ENCODE assay signal across 1 cellular context in the genomic region with DNA sequence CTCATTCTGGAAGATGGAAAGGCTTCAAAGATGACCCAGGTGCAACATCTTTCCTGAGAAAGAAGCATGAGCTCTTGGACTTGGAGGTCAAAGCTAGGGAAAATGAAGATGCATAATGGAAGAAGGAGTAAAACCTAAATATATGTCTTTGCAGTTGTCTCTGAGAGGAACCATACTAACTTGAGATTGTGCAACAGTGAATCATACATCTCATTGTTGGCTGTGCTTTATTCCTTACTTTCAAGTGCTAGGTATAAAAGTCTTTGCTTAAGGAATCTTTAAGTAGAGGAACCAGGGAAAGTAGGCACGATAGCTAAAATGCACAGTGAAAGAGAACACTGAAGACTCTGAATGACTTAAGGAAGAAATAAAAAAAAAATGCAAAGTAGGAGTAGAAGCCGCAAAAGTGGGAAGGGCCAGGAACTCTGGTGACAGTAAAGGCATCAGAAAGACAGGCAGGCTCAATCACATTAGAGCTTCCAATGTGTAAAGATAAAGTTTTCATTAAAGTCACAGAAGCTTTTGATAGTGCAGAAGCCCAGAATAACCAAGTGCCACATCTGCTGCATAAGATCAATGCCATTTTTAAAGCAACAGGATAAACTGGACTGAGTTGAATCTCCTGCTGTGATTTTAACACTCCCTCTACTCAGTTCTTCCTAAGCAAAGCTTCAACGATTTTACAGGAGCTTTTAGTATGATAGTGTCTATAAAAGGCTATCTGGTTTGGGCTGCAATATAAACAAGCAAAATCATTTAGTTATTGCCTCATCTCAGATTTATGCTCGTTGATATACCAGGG.
A peak's percentile ranks its signal among the peaks of the same experiment; 100 is the strongest.
TF ChIP-seq lines count a peak whose summit lies in the region.

No MANE protein-coding gene starts in this region.

TF ChIP-seq in HEK293, 187 proteins besides CTCF, POLR2A, EP300 and RAD21 (continued from another document and continues in another):
- no peak for TF ChIP-seq EGR2 (tag by site-specific recombination; IDR thresholded peaks at IDR 0.05; ENCODE audit: low read depth)
- no peak for TF ChIP-seq ZNF529 (tag by site-specific recombination; IDR thresholded peaks at IDR 0.05; ENCODE audit: insufficient replicate concordance)
- no peak for TF ChIP-seq HOXC10 (CRISPR knock-in tag; IDR thresholded peaks at IDR 0.05)
- TF ChIP-seq ZNF585B (tag by site-specific recombination; IDR thresholded peaks at IDR 0.05) = no peak
- TF ChIP-seq, protein P1, sequence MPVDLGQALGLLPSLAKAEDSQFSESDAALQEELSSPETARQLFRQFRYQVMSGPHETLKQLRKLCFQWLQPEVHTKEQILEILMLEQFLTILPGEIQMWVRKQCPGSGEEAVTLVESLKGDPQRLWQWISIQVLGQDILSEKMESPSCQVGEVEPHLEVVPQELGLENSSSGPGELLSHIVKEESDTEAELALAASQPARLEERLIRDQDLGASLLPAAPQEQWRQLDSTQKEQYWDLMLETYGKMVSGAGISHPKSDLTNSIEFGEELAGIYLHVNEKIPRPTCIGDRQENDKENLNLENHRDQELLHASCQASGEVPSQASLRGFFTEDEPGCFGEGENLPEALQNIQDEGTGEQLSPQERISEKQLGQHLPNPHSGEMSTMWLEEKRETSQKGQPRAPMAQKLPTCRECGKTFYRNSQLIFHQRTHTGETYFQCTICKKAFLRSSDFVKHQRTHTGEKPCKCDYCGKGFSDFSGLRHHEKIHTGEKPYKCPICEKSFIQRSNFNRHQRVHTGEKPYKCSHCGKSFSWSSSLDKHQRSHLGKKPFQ (tag by site-specific recombination; IDR thresholded peaks at IDR 0.05) = 0 out of 2 replicates have a peak, but pooled peaks have one; percentile 11
- TF ChIP-seq ZFHX2 (tag by site-specific recombination; conservative IDR thresholded peaks at IDR 0.05) = no peak
- 0 out of 2 replicates have a peak, but pooled peaks have one; percentile 10 for TF ChIP-seq PRDM1 (tag by site-specific recombination; IDR thresholded peaks at IDR 0.05)
- TF ChIP-seq PBX3 (CRISPR knock-in tag; IDR thresholded peaks at IDR 0.05) = no peak
- no peak for TF ChIP-seq ZNF248 (tag by site-specific recombination; IDR thresholded peaks at IDR 0.05)
- TF ChIP-seq ZNF292 (tag by site-specific recombination; IDR thresholded peaks at IDR 0.05; ENCODE audit: borderline replicate concordance, low read depth) = no peak
- TF ChIP-seq TCF7L2 (IDR thresholded peaks at IDR 0.05; ENCODE audit: borderline replicate concordance, low read depth, low read length) = peak; percentile 20; the same call in 1 of the 2 replicates
- TF ChIP-seq ZNF670 (tag by site-specific recombination; IDR thresholded peaks at IDR 0.05; ENCODE audit: low read depth) = no peak
- TF ChIP-seq ZNF629 (tag by site-specific recombination; IDR thresholded peaks at IDR 0.05) = no peak; the same call in 1 of the 2 replicates
- TF ChIP-seq, protein P2, sequence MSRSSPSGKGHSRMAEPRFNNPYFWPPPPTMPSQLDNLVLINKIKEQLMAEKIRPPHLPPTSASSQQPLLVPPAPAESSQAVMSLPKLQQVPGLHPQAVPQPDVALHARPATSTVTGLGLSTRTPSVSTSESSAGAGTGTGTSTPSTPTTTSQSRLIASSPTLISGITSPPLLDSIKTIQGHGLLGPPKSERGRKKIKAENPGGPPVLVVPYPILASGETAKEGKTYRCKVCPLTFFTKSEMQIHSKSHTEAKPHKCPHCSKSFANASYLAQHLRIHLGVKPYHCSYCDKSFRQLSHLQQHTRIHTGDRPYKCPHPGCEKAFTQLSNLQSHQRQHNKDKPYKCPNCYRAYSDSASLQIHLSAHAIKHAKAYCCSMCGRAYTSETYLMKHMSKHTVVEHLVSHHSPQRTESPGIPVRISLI (tag by site-specific recombination; IDR thresholded peaks at IDR 0.05) = no peak
- TF ChIP-seq ZNF391 (tag by site-specific recombination; IDR thresholded peaks at IDR 0.05; ENCODE audit: borderline replicate concordance, low read depth) = no peak
- TF ChIP-seq WT1 (tag by site-specific recombination; IDR thresholded peaks at IDR 0.05) = peak; percentile 92
- no peak for TF ChIP-seq ZNF610 (tag by site-specific recombination; IDR thresholded peaks at IDR 0.05; ENCODE audit: borderline replicate concordance)
- TF ChIP-seq ZNF202 (tag by site-specific recombination; IDR thresholded peaks at IDR 0.05; ENCODE audit: borderline replicate concordance) = no peak
- TF ChIP-seq FEZF1 (tag by site-specific recombination; IDR thresholded peaks at IDR 0.05) = peak; percentile 94
- TF ChIP-seq ZNF433 (tag by site-specific recombination; IDR thresholded peaks at IDR 0.05; ENCODE audit: low read depth) = no peak
- TF ChIP-seq, protein P3, sequence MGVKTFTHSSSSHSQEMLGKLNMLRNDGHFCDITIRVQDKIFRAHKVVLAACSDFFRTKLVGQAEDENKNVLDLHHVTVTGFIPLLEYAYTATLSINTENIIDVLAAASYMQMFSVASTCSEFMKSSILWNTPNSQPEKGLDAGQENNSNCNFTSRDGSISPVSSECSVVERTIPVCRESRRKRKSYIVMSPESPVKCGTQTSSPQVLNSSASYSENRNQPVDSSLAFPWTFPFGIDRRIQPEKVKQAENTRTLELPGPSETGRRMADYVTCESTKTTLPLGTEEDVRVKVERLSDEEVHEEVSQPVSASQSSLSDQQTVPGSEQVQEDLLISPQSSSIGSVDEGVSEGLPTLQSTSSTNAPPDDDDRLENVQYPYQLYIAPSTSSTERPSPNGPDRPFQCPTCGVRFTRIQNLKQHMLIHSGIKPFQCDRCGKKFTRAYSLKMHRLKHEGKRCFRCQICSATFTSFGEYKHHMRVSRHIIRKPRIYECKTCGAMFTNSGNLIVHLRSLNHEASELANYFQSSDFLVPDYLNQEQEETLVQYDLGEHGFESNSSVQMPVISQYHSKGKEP (tag by site-specific recombination; IDR thresholded peaks at IDR 0.05) = peak; percentile 90
- no peak for TF ChIP-seq ZNF513 (tag by site-specific recombination; IDR thresholded peaks at IDR 0.05)
- no peak for TF ChIP-seq ZNF426 (tag by site-specific recombination; IDR thresholded peaks at IDR 0.05)
- peak; percentile 67 for TF ChIP-seq ZNF596 (tag by site-specific recombination; IDR thresholded peaks at IDR 0.05)
- peak; percentile 91 for TF ChIP-seq ZNF843 (tag by site-specific recombination; IDR thresholded peaks at IDR 0.05)
- no peak for TF ChIP-seq ZNF600 (tag by site-specific recombination; IDR thresholded peaks at IDR 0.05)
- TF ChIP-seq, protein P4, sequence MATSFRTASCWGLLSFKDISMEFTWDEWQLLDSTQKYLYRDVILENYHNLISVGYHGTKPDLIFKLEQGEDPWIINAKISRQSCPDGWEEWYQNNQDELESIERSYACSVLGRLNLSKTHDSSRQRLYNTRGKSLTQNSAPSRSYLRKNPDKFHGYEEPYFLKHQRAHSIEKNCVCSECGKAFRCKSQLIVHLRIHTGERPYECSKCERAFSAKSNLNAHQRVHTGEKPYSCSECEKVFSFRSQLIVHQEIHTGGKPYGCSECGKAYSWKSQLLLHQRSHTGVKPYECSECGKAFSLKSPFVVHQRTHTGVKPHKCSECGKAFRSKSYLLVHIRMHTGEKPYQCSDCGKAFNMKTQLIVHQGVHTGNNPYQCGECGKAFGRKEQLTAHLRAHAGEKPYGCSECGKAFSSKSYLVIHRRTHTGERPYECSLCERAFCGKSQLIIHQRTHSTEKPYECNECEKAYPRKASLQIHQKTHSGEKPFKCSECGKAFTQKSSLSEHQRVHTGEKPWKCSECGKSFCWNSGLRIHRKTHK (tag by site-specific recombination; IDR thresholded peaks at IDR 0.05) = no peak
- no peak for TF ChIP-seq KLF1 (tag by site-specific recombination; IDR thresholded peaks at IDR 0.05)
- TF ChIP-seq ZNF140 (tag by site-specific recombination; IDR thresholded peaks at IDR 0.05) = no peak
- no peak for TF ChIP-seq ZNF701 (tag by site-specific recombination; IDR thresholded peaks at IDR 0.05)
- TF ChIP-seq ZXDB (tag by site-specific recombination; IDR thresholded peaks at IDR 0.05) = peak; percentile 77
- TF ChIP-seq TRIM28 (IDR thresholded peaks at IDR 0.05; ENCODE audit: borderline replicate concordance, low read length) = peak; percentile 57; the same call in 1 of the 2 replicates
- TF ChIP-seq GLI4 (tag by site-specific recombination; IDR thresholded peaks at IDR 0.05) = no peak
- 0 out of 2 replicates have a peak, but pooled peaks have one; percentile 63 for TF ChIP-seq ZNF24 (tag by site-specific recombination; IDR thresholded peaks at IDR 0.05)
- no peak for TF ChIP-seq ZBTB49 (tag by site-specific recombination; IDR thresholded peaks at IDR 0.05; ENCODE audit: low read depth)
- TF ChIP-seq ZNF837 (tag by site-specific recombination; IDR thresholded peaks at IDR 0.05) = no peak
- no peak for TF ChIP-seq ZNF169 (tag by site-specific recombination; IDR thresholded peaks at IDR 0.05)
- TF ChIP-seq ZNF341 (tag by site-specific recombination; IDR thresholded peaks at IDR 0.05; ENCODE audit: low read depth) = no peak
- no peak for TF ChIP-seq ZNF19 (tag by site-specific recombination; IDR thresholded peaks at IDR 0.05; ENCODE audit: low read depth)
- peak; percentile 85 for TF ChIP-seq OSR2 (tag by site-specific recombination; IDR thresholded peaks at IDR 0.05)
- TF ChIP-seq, protein P5, sequence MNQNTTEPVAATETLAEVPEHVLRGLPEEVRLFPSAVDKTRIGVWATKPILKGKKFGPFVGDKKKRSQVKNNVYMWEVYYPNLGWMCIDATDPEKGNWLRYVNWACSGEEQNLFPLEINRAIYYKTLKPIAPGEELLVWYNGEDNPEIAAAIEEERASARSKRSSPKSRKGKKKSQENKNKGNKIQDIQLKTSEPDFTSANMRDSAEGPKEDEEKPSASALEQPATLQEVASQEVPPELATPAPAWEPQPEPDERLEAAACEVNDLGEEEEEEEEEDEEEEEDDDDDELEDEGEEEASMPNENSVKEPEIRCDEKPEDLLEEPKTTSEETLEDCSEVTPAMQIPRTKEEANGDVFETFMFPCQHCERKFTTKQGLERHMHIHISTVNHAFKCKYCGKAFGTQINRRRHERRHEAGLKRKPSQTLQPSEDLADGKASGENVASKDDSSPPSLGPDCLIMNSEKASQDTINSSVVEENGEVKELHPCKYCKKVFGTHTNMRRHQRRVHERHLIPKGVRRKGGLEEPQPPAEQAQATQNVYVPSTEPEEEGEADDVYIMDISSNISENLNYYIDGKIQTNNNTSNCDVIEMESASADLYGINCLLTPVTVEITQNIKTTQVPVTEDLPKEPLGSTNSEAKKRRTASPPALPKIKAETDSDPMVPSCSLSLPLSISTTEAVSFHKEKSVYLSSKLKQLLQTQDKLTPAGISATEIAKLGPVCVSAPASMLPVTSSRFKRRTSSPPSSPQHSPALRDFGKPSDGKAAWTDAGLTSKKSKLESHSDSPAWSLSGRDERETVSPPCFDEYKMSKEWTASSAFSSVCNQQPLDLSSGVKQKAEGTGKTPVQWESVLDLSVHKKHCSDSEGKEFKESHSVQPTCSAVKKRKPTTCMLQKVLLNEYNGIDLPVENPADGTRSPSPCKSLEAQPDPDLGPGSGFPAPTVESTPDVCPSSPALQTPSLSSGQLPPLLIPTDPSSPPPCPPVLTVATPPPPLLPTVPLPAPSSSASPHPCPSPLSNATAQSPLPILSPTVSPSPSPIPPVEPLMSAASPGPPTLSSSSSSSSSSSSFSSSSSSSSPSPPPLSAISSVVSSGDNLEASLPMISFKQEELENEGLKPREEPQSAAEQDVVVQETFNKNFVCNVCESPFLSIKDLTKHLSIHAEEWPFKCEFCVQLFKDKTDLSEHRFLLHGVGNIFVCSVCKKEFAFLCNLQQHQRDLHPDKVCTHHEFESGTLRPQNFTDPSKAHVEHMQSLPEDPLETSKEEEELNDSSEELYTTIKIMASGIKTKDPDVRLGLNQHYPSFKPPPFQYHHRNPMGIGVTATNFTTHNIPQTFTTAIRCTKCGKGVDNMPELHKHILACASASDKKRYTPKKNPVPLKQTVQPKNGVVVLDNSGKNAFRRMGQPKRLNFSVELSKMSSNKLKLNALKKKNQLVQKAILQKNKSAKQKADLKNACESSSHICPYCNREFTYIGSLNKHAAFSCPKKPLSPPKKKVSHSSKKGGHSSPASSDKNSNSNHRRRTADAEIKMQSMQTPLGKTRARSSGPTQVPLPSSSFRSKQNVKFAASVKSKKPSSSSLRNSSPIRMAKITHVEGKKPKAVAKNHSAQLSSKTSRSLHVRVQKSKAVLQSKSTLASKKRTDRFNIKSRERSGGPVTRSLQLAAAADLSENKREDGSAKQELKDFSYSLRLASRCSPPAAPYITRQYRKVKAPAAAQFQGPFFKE (tag by site-specific recombination; IDR thresholded peaks at IDR 0.05; ENCODE audit: borderline replicate concordance) = no peak
